ENCODE assay signal across 14 cellular contexts in the genomic region with DNA sequence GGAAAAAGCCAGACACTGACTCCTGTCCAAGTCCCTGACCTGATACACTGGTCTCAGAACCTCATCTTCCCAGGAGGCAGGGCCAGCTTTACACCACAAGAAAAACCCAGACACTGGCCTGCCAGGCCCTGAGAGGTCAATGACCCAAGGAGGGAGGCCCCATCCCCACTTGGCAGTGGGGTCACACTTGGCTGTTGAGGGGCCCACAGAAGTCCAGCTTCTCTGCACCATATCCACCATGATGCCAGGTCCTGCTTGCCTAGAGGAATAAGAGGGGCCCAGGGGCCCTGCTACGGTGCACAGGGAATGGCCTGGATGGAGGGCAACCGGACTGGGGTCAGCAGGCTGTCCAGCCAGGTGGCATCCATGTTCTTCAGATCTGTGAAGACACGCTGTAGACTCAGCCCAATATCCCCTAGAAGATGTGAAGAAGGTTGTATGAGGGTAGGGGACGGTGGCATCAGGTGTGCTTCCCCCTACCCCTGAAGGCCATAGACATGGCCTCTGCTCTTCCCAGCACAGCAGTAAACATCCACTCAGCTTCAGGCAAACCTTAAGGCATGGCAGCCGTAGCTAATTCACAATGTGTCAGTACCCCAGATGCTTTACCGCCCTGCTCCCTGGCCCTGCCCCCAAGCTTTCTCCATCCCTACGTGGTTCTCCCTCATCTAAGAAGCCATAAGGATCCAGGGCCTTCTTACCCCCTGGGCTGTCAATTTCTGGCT. TPM values are rescaled to one million over a fixed set of nuclear protein-coding genes. Genes with fewer than 3 reads are reported as not detected.
DNase-seq lines count a peak whose midpoint lies in the region; TF ChIP-seq lines count a peak whose summit lies in the region.
"Had no signal": no experiment of that assay in that cellular context is flagged by ENCODE, and none has a peak within 500 bp of the region (broad histone marks: within the 10 kb centered on the region; RNA-seq: fewer than 3 reads in every experiment).

No MANE protein-coding gene starts in this region.

- H3K4me3 Mint-ChIP-seq in T-helper 2 cell treated with Interferon-gamma antibody and Interleukin-4, amounts not matched to agents 5 μg/mL and 100 μg/mL, for 36 hours, result peak overlapping the region; percentile 43
- H3K4me3 Mint-ChIP-seq in endothelial cell (ENCODE audit: unreplicated experiment), result peak overlapping the region; percentile 51

- H3K9me3 ChIP-seq in subcutaneous abdominal adipose tissue (ENCODE audit: control insufficient read depth in 5 of 5, low read length in 5 of 5), result no peaks in the 10 kb centered on the region
- H3K9me3 ChIP-seq: mucosa of descending colon had no signal

- DNase-seq in T-helper 2 cell treated with Interferon-gamma antibody and Interleukin-4, amounts not matched to agents 5 μg/mL and 100 μg/mL, for 36 hours (ENCODE audit: low spot score), result no peak
- DNase-seq in T-helper 2 cell, result no peak
- DNase-seq in activated CD8-positive, alpha-beta memory T cell treated with anti-CD3 and anti-CD28 coated beads, Interleukin-2, amount 50 U/mL, for 4 hours, result peak; percentile 17
- no peak for DNase-seq in endothelial cell (ENCODE audit: low spot score)
- no peak for DNase-seq in NCI-H82 treated with DMSO at 0.1 percent for 48 hours (lab: John Stamatoyannopoulos, UW; ENCODE audit: unreplicated experiment)
- DNase-seq in NCI-H1092 (lab: John Stamatoyannopoulos, UW), result no peak
- DNase-seq in SIG-M5 (lab: John Stamatoyannopoulos, UW), result no peak
- DNase-seq: Calu3, cortex of kidney, NCI-H446 treated with DMSO at 0.1 percent for 48 hours had no signal

- peaks cover 4 to 75% (median 64%) of the 10 kb centered on the region in 5 donors for H3K36me3 ChIP-seq in subcutaneous abdominal adipose tissue (ENCODE audit: control insufficient read depth in 5 of 5, insufficient read depth in 5 of 5, low read length in 5 of 5)

- H3K27me3 ChIP-seq in subcutaneous abdominal adipose tissue (ENCODE audit: control insufficient read depth in 5 of 5, insufficient read depth in 4 of 5, low read length in 5 of 5), result no peaks in the 10 kb centered on the region

- H3K9ac ChIP-seq in subcutaneous abdominal adipose tissue (ENCODE audit: low read length in 5 of 5), result no peak overlapping the region

- H3K9me3 Mint-ChIP-seq in T-helper 2 cell treated with Interferon-gamma antibody and Interleukin-4, amounts not matched to agents 5 μg/mL and 100 μg/mL, for 36 hours, result no peaks in the 10 kb centered on the region
- no peaks in the 10 kb centered on the region for H3K9me3 Mint-ChIP-seq in endothelial cell (ENCODE audit: unreplicated experiment)

- peaks cover 5 to 53% (median 33%) of the 10 kb centered on the region in 5 donors for H3K4me1 ChIP-seq in subcutaneous abdominal adipose tissue (ENCODE audit: control insufficient read depth in 5 of 5, insufficient read depth in 5 of 5, low read length in 5 of 5)

- no peak overlapping the region for H3K4me3 ChIP-seq in subcutaneous abdominal adipose tissue (ENCODE audit: low read depth in 1 of 5, low read length in 5 of 5)
- H3K4me3 ChIP-seq: mucosa of descending colon had no signal

- H3K27ac ChIP-seq in subcutaneous abdominal adipose tissue (ENCODE audit: low read depth, low read length), result peak overlapping the region; percentile 25

- TF ChIP-seq CTCF in endothelial cell (IDR thresholded peaks at IDR 0.05; ENCODE audit: unreplicated experiment), result no peak

- H3K27me3 Mint-ChIP-seq in T-helper 2 cell treated with Interferon-gamma antibody and Interleukin-4, amounts not matched to agents 5 μg/mL and 100 μg/mL, for 36 hours (ENCODE audit: low read depth), result no peaks in the 10 kb centered on the region
- peaks cover 10% of the 10 kb centered on the region for H3K27me3 Mint-ChIP-seq in endothelial cell (ENCODE audit: unreplicated experiment)

- H3K36me3 Mint-ChIP-seq in T-helper 2 cell treated with Interferon-gamma antibody and Interleukin-4, amounts not matched to agents 5 μg/mL and 100 μg/mL, for 36 hours (ENCODE audit: low read depth), result peaks cover 70% of the 10 kb centered on the region
- H3K36me3 Mint-ChIP-seq in endothelial cell (ENCODE audit: low read depth, unreplicated experiment), result peaks cover 19% of the 10 kb centered on the region

- H3K27ac Mint-ChIP-seq in T-helper 2 cell treated with Interferon-gamma antibody and Interleukin-4, amounts not matched to agents 5 μg/mL and 100 μg/mL, for 36 hours, result peak overlapping the region; percentile 70
- no peak overlapping the region for H3K27ac Mint-ChIP-seq in endothelial cell (ENCODE audit: unreplicated experiment)

- H3K4me1 Mint-ChIP-seq in T-helper 2 cell treated with Interferon-gamma antibody and Interleukin-4, amounts not matched to agents 5 μg/mL and 100 μg/mL, for 36 hours (ENCODE audit: low read depth), result peaks cover 56% of the 10 kb centered on the region
- peaks cover 9% of the 10 kb centered on the region for H3K4me1 Mint-ChIP-seq in endothelial cell (ENCODE audit: unreplicated experiment)

RNA-seq across cellular contexts. Expression of a gene that starts 6.8 kb away (rescaled TPM):
- total RNA-seq in endothelial cell (ENCODE audit: unreplicated experiment), result 7.1 TPM

RNA-seq across cellular contexts. Expression of a gene that starts 59.5 kb away (rescaled TPM):
- not detected for total RNA-seq in endothelial cell (ENCODE audit: unreplicated experiment)
- total RNA-seq: Calu3, mucosa of descending colon, RPMI7951, temporal lobe had no signal
